In genomic region chr6:88493717-88494116, GRCh38 we compare ENCODE assay signal across 13 cellular contexts.
DNase-seq lines count a peak whose midpoint lies in the region; ATAC-seq lines count a peak whose summit lies in the region.
"Had no signal": no experiment of that assay in that cellular context is flagged by ENCODE, and none has a peak within 500 bp of the region (broad histone marks: within the 10 kb centered on the region; RNA-seq: fewer than 3 reads in every experiment).

No MANE protein-coding gene starts in this region.

- H3K4me3 Mint-ChIP-seq in activated naive CD8-positive, alpha-beta T cell treated with anti-CD3 and anti-CD28 coated beads, Interleukin-2, amount 50 U/mL, for 24 hours, result no peak overlapping the region
- H3K4me3 Mint-ChIP-seq in activated naive CD8-positive, alpha-beta T cell treated with anti-CD3 and anti-CD28 coated beads for 36 hours, result no peak overlapping the region
- no peak overlapping the region for H3K4me3 Mint-ChIP-seq in stimulated activated naive CD8-positive, alpha-beta T cell treated with anti-CD3 and anti-CD28 coated beads, Interleukin-15, amount 100 ng/mL, for 72 hours

- peak; percentile 7 for ATAC-seq in activated naive CD8-positive, alpha-beta T cell treated with anti-CD3 and anti-CD28 coated beads, Interleukin-2, amount 50 U/mL, for 24 hours
- ATAC-seq in GM21717 (IDR thresholded peaks at IDR 0.05; ENCODE audit: unreplicated experiment) (peak; percentile 44), HG03108 (IDR thresholded peaks at IDR 0.05; ENCODE audit: unreplicated experiment) (peak; percentile 20), HG03439 (IDR thresholded peaks at IDR 0.05; ENCODE audit: unreplicated experiment) (no peak)
- ATAC-seq in stimulated activated naive CD8-positive, alpha-beta T cell treated with anti-CD3 and anti-CD28 coated beads, Interleukin-15, amount 100 ng/mL, for 72 hours, result no peak
- ATAC-seq: body of pancreas; stimulated activated naive CD8-positive, alpha-beta T cell treated with anti-CD3 and anti-CD28 coated beads, Interleukin-15, Interleukin-2, amounts not matched to agents 100 U/mL and 50 U/mL, for 24 hours had no signal

- DNase-seq in activated naive CD8-positive, alpha-beta T cell treated with anti-CD3 and anti-CD28 coated beads, Interleukin-2, amount 50 U/mL, for 24 hours, result no peak
- no peak for DNase-seq in activated naive CD8-positive, alpha-beta T cell treated with anti-CD3 and anti-CD28 coated beads for 36 hours
- DNase-seq in stimulated activated naive CD8-positive, alpha-beta T cell treated with anti-CD3 and anti-CD28 coated beads, Interleukin-15, amount 100 ng/mL, for 72 hours, result no peak
- no peak for DNase-seq in NCI-H128 (lab: John Stamatoyannopoulos, UW; ENCODE audit: unreplicated experiment)
- DNase-seq in activated CD4-positive, alpha-beta T cell treated with anti-CD3 and anti-CD28 coated beads, Interleukin-2, amount 50 U/mL, for 1 hour, result no peak
- DNase-seq: 8988T; body of pancreas; hypothalamus; NCI-H446 treated with DMSO at 0.1 percent for 48 hours; stimulated activated naive CD8-positive, alpha-beta T cell treated with anti-CD3 and anti-CD28 coated beads, Interleukin-15, Interleukin-2, amounts not matched to agents 100 U/mL and 50 U/mL, for 24 hours had no signal

- H3K9me3 Mint-ChIP-seq in activated naive CD8-positive, alpha-beta T cell treated with anti-CD3 and anti-CD28 coated beads, Interleukin-2, amount 50 U/mL, for 24 hours, result no peaks in the 10 kb centered on the region
- peaks cover 4% of the 10 kb centered on the region for H3K9me3 Mint-ChIP-seq in activated naive CD8-positive, alpha-beta T cell treated with anti-CD3 and anti-CD28 coated beads for 36 hours
- peaks cover 0 to 11% of the 10 kb centered on the region in 2 donors for H3K9me3 Mint-ChIP-seq in stimulated activated naive CD8-positive, alpha-beta T cell treated with anti-CD3 and anti-CD28 coated beads, Interleukin-15, amount 100 ng/mL, for 72 hours

- H3K27me3 Mint-ChIP-seq in activated naive CD8-positive, alpha-beta T cell treated with anti-CD3 and anti-CD28 coated beads, Interleukin-2, amount 50 U/mL, for 24 hours, result peaks cover 7% of the 10 kb centered on the region
- peaks cover 22% of the 10 kb centered on the region for H3K27me3 Mint-ChIP-seq in activated naive CD8-positive, alpha-beta T cell treated with anti-CD3 and anti-CD28 coated beads for 36 hours
- peaks cover 30% of the 10 kb centered on the region for H3K27me3 Mint-ChIP-seq in stimulated activated naive CD8-positive, alpha-beta T cell treated with anti-CD3 and anti-CD28 coated beads, Interleukin-15, amount 100 ng/mL, for 72 hours

- H3K27ac Mint-ChIP-seq in activated naive CD8-positive, alpha-beta T cell treated with anti-CD3 and anti-CD28 coated beads, Interleukin-2, amount 50 U/mL, for 24 hours, result peak overlapping the region; percentile 2
- H3K27ac Mint-ChIP-seq in activated naive CD8-positive, alpha-beta T cell treated with anti-CD3 and anti-CD28 coated beads for 36 hours, result no peak overlapping the region
- no peak overlapping the region for H3K27ac Mint-ChIP-seq in stimulated activated naive CD8-positive, alpha-beta T cell treated with anti-CD3 and anti-CD28 coated beads, Interleukin-15, amount 100 ng/mL, for 72 hours

- H3K36me3 Mint-ChIP-seq in activated naive CD8-positive, alpha-beta T cell treated with anti-CD3 and anti-CD28 coated beads, Interleukin-2, amount 50 U/mL, for 24 hours (ENCODE audit: low read depth), result no peaks in the 10 kb centered on the region
- no peaks in the 10 kb centered on the region for H3K36me3 Mint-ChIP-seq in activated naive CD8-positive, alpha-beta T cell treated with anti-CD3 and anti-CD28 coated beads for 36 hours

- peaks cover 3% of the 10 kb centered on the region for H3K4me1 Mint-ChIP-seq in activated naive CD8-positive, alpha-beta T cell treated with anti-CD3 and anti-CD28 coated beads, Interleukin-2, amount 50 U/mL, for 24 hours
- no peaks in the 10 kb centered on the region for H3K4me1 Mint-ChIP-seq in activated naive CD8-positive, alpha-beta T cell treated with anti-CD3 and anti-CD28 coated beads for 36 hours
- H3K4me1 Mint-ChIP-seq in stimulated activated naive CD8-positive, alpha-beta T cell treated with anti-CD3 and anti-CD28 coated beads, Interleukin-15, amount 100 ng/mL, for 72 hours, result no peaks in the 10 kb centered on the region

Comparison
In these comparisons a context has a peak if more than half of its experiments do, and no peak if none do; other contexts are left out.
1. ATAC-seq: peak in activated naive CD8-positive, alpha-beta T cell treated with anti-CD3 and anti-CD28 coated beads, Interleukin-2, amount 50 U/mL, for 24 hours (single experiment), GM21717 (single experiment) and HG03108 (single experiment); none in HG03439 (single experiment) and stimulated activated naive CD8-positive, alpha-beta T cell treated with anti-CD3 and anti-CD28 coated beads, Interleukin-15, amount 100 ng/mL, for 72 hours (single experiment).